ENCODE assay signal across 1 cellular context in genomic region chr11:70128435-70128906, GRCh38.
TF ChIP-seq lines count a peak whose summit lies in the region.

No MANE protein-coding gene starts in this region.

TF ChIP-seq in liver, 16 proteins besides CTCF, POLR2A, EP300 and RAD21 (continued from another document):
- no peak for TF ChIP-seq HNF4G (IDR thresholded peaks at IDR 0.05)
- peak in 1 of 2 donors; percentile 49 for TF ChIP-seq HNF4A (conservative IDR thresholded peaks at IDR 0.05)
